Comparison of ENCODE assay signal across 19 cellular contexts in the genomic region with DNA sequence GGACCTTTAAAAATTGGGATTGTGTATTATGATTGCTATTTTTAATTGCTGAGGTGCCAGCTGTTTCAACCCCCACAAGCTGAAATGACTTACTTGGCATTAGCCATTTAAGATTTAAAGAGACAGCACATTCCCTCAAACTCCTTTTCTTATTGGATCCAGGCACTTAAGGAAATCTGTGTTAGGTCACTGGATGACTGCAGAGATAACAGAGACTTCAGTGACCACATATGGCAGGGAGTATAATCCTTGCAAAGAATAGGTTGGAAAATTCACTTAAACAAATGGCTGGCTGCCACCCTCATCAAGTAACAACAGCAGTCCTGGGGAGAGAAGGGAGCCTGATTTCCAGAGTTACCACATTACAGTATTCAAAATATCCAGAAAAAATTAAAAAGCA.
"Had no signal": no experiment of that assay in that cellular context is flagged by ENCODE, and none has a peak within 500 bp of the region (broad histone marks: within the 10 kb centered on the region; RNA-seq: fewer than 3 reads in every experiment).

No MANE protein-coding gene starts in this region.

- H3K4me3 ChIP-seq: ascending aorta, colonic mucosa, dorsolateral prefrontal cortex, esophagus squamous epithelium, left lung had no signal

- H3K27me3 ChIP-seq: ascending aorta, colonic mucosa, dorsolateral prefrontal cortex, esophagus squamous epithelium, left lung had no signal

- H3K9me3 ChIP-seq: ascending aorta, colonic mucosa, esophagus squamous epithelium, left lung had no signal

- DNase-seq: activated CD4-positive, alpha-beta memory T cell treated with anti-CD3 and anti-CD28 coated beads, Interleukin-2, amount 10 ng/mL, durations not matched to agents 7 days and 5 days; activated CD4-positive, alpha-beta T cell treated with anti-CD3 and anti-CD28 coated beads, Interleukin-2, amount 10 ng/mL, durations not matched to agents 24 days and 14 days; activated CD8-positive, alpha-beta memory T cell treated with anti-CD3 and anti-CD28 coated beads, Interleukin-2, amount 10 ng/mL, durations not matched to agents 7 days and 5 days; activated gamma-delta T cell; activated naive CD4-positive, alpha-beta T cell treated with anti-CD3 and anti-CD28 coated beads, Interleukin-2, amount 50 U/mL, for 16 hours; colonic mucosa; dorsolateral prefrontal cortex; endodermal cell; esophagus squamous epithelium; foreskin fibroblast; immature natural killer cell; left lung; right cardiac atrium; stimulated activated CD4-positive, alpha-beta T cell treated with anti-CD3 and anti-CD28 coated beads, Interleukin-4, amount 100 ng/mL, for 24 hours; stimulated activated naive CD4-positive, alpha-beta T cell treated with Interleukin-2 at 50 U/mL for 16 hours had no signal

- H3K4me1 ChIP-seq: colonic mucosa had no signal

- ATAC-seq: activated CD4-positive, CD25-positive, alpha-beta regulatory T cell treated with anti-CD3 and anti-CD28 coated beads, Interleukin-2, amount 50 U/mL, for 24 hours; activated CD8-positive, alpha-beta memory T cell treated with anti-CD3 and anti-CD28 coated beads, Interleukin-2, amount 10 ng/mL, durations not matched to agents 7 days and 5 days; left lung; natural killer cell treated with Interleukin-12 subunit alpha and Interleukin-12 subunit beta and Interleukin-15 and Interleukin-18, amount 100 ng/mL, for 72 hours; right cardiac atrium had no signal

- H3K36me3 ChIP-seq: ascending aorta, colonic mucosa, esophagus squamous epithelium, left lung had no signal

- H3K27ac ChIP-seq: colonic mucosa, dorsolateral prefrontal cortex, esophagus squamous epithelium, left lung, VCaP had no signal
